8 cellular contexts compared by ENCODE assay signal in genomic region chr2:70087703-70088507, GRCh38. TPM values are rescaled to one million over a fixed set of nuclear protein-coding genes. Genes with fewer than 3 reads are reported as not detected.
DNase-seq lines count a peak whose midpoint lies in the region; ATAC-seq, FAIRE-seq and TF ChIP-seq lines count a peak whose summit lies in the region.

No MANE protein-coding gene starts in this region.

- H3K9me3 Mint-ChIP-seq in activated naive CD4-positive, alpha-beta T cell treated with anti-CD3 and anti-CD28 coated beads, Interleukin-2, amount 50 U/mL, for 72 hours, result peaks cover 0 to 2% of the 10 kb centered on the region in 2 donors

- no peaks in the 10 kb centered on the region for H3K9me3 ChIP-seq in PC-3 (ENCODE audit: low read length)
- no peaks in the 10 kb centered on the region for H3K9me3 ChIP-seq in pancreas

- H3K9me2 ChIP-seq in PC-3 (replicated peaks; ENCODE audit: low read length), result no peaks in the 10 kb centered on the region

- H3K27ac ChIP-seq in PC-3 (ENCODE audit: low read length) (peak overlapping the region; percentile 100), pancreas (peak overlapping the region; percentile 100)

- TF ChIP-seq CTCF in GM12865 (IDR thresholded peaks at IDR 0.05; ENCODE audit: insufficient read depth, low read depth, low read length, missing control alignments) (no peak), PC-3 (conservative IDR thresholded peaks at IDR 0.05; ENCODE audit: low read depth, low read length) (no peak), pancreas (IDR thresholded peaks at IDR 0.05) (no peak)

- ATAC-seq in PC-3 (peak; percentile 8; the same call in 1 of the 2 replicates), Right ventricle myocardium superior (ENCODE audit: poor library complexity) (peak; percentile 2), pancreas (peak in 3 of 4 donors; percentile 28 to 29 (median 28))
- ATAC-seq in activated naive CD4-positive, alpha-beta T cell treated with anti-CD3 and anti-CD28 coated beads, Interleukin-2, amount 50 U/mL, for 72 hours, result peak in 1 of 2 donors; percentile 26

- peaks cover 49 to 54% of the 10 kb centered on the region in 2 donors for H3K36me3 Mint-ChIP-seq in activated naive CD4-positive, alpha-beta T cell treated with anti-CD3 and anti-CD28 coated beads, Interleukin-2, amount 50 U/mL, for 72 hours

- peak overlapping the region; percentile 100 for H3K9ac ChIP-seq in PC-3 (ENCODE audit: low read length)

- no peak for FAIRE-seq in pancreas (lab: Jason Lieb, UNC)

- peaks cover 49% of the 10 kb centered on the region for H3K4me1 ChIP-seq in PC-3 (ENCODE audit: insufficient read depth, low read length)
- peaks cover 20 to 29% (median 28%) of the 10 kb centered on the region in 3 donors for H3K4me1 ChIP-seq in pancreas

- H3K4me2 ChIP-seq in PC-3 (ENCODE audit: low read length), result peak overlapping the region; percentile 98

- H3K27me3 ChIP-seq in PC-3 (ENCODE audit: low read length), result no peaks in the 10 kb centered on the region
- H3K27me3 ChIP-seq in pancreas, result no peaks in the 10 kb centered on the region

- intact Hi-C loops in PC-3 (cut with micrococcal nuclease), result loop anchor here (2.0 to 5.0 kb wide), 2 partner anchors 34 to 55 kb away; no protein-coding TSS in a partner anchor
- intact Hi-C loops in Right ventricle myocardium superior (cut with DNase I), result loop anchor here (5.0 kb wide), 1 partner anchor 176 kb away; no protein-coding TSS in a partner anchor
- intact Hi-C loops in pancreas (cut with DNase I), result loop anchor here in 1 of 3 donors (5.0 kb wide), 1 partner anchor 34 kb away; no protein-coding TSS in a partner anchor

- peaks cover 15% of the 10 kb centered on the region for H3F3A ChIP-seq in PC-3 (ENCODE audit: low read length, unreplicated experiment)

- DNase-seq in A172 (ENCODE audit: low spot score) (peak; percentile 43), GM12865 (ENCODE audit: low read depth) (peak; percentile 66), PC-3 (peak; percentile 41), Right ventricle myocardium superior (peak; percentile 66), pancreas (peak; percentile 66 to 85 (median 72)), amniotic stem cell (lab: John Stamatoyannopoulos, UW) (no peak), NCI-H128 (lab: John Stamatoyannopoulos, UW; ENCODE audit: unreplicated experiment) (no peak)
- DNase-seq in activated naive CD4-positive, alpha-beta T cell treated with anti-CD3 and anti-CD28 coated beads, Interleukin-2, amount 50 U/mL, for 72 hours (ENCODE audit: low spot score in 2 of 2), result peak; percentile 52 to 74

- BruUV-seq in PC-3 (replicated peaks; lab: Mats Ljungman, UMichigan), result TSS peak; percentile 74

- CTCF ChIA-PET in PC-3 (lab: Charles Lee), result no interaction called here

- 0% methylated on average over 54 of the region's 54 CpGs for WGBS in pancreas, 2 donors

- H3K4me3 ChIP-seq in GM12865 (ENCODE audit: low read depth, low read length), result peak overlapping the region; percentile 98
- peak overlapping the region; percentile 95 for H3K4me3 ChIP-seq in PC-3 (ENCODE audit: low read length)
- H3K4me3 ChIP-seq in pancreas, result peak overlapping the region; percentile 76 to 91 (median 82)

- peak overlapping the region; percentile 52 for H2AFZ ChIP-seq in PC-3 (ENCODE audit: low read length)

- H3K27ac Mint-ChIP-seq in activated naive CD4-positive, alpha-beta T cell treated with anti-CD3 and anti-CD28 coated beads, Interleukin-2, amount 50 U/mL, for 72 hours, result peak overlapping the region; percentile 98 to 99

- H3K36me3 ChIP-seq in PC-3 (ENCODE audit: low read depth, low read length) (peaks cover 15% of the 10 kb centered on the region), pancreas (peaks cover 0 to 4% (median 0%) of the 10 kb centered on the region in 3 donors)

- POLR2A ChIA-PET in PC-3 (lab: Charles Lee; ENCODE audit: unreplicated experiment), result interaction anchor here (1.0 kb wide), 1 partner anchor 54 kb away, joined by 3 read pairs; no protein-coding TSS in a partner anchor

- peaks cover 56% of the 10 kb centered on the region for H3K79me2 ChIP-seq in PC-3 (ENCODE audit: low read length)

- H4K20me1 ChIP-seq in PC-3 (ENCODE audit: low read length), result peaks cover 10% of the 10 kb centered on the region

RNA-seq across cellular contexts. Expression of gene PCBP1, which starts 0.6 kb away (rescaled TPM):
- 24.3 and 26.3 TPM in 2 replicates for total RNA-seq in A172 (2014; rRNA removed; shearing (Covaris generic))
- total RNA-seq in PC-3 (2014; rRNA removed) (39.2 and 59.7 TPM in 2 replicates), Right ventricle myocardium superior (201 TPM), pancreas (100 to 1,000 TPM; 121 to 232 (median 177) TPM)
- total RNA-seq in activated naive CD4-positive, alpha-beta T cell treated with anti-CD3 and anti-CD28 coated beads, Interleukin-2, amount 50 U/mL, for 72 hours, result 100 to 1,000 TPM; 339 to 451 TPM
- 100 to 1,000 TPM; 132 to 179 TPM for polyA plus RNA-seq in pancreas

Comparison
In these comparisons a context has a peak if more than half of its experiments do, and no peak if none do; other contexts are left out.
1. DNase-seq: peak in A172 (single experiment), GM12865 (single experiment), PC-3 (single experiment), activated naive CD4-positive, alpha-beta T cell treated with anti-CD3 and anti-CD28 coated beads, Interleukin-2, amount 50 U/mL, for 72 hours (2 of 2), Right ventricle myocardium superior (single experiment) and pancreas (6 of 6); none in amniotic stem cell (single experiment) and NCI-H128 (single experiment).
2. Peak in every context shown above with its lines, with median percentiles within 50 percentile points of each other: H3K4me3 ChIP-seq.